In the genomic region with DNA sequence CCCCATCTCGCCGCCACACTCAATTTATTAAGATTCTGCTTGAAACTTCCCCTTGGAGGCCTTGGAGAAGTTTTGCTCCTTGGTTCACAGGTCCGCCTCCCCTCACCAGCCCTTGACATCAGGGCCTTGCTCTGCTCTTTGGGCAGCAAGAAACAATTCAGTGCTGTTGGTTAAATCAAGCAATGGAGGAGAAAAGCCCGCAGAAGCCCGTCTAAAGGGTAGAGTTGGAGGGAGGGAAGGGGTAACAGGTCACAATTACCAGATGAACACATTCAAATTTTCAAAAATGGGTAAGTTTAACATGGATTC, we compare ENCODE assay signal across 8 cellular contexts. TPM values are rescaled to one million over a fixed set of nuclear protein-coding genes. Genes with fewer than 3 reads are reported as not detected.
DNase-seq lines count a peak whose midpoint lies in the region; ATAC-seq and TF ChIP-seq lines count a peak whose summit lies in the region.

No MANE protein-coding gene starts in this region.

- TF ChIP-seq CTCF in Panc1 (IDR thresholded peaks at IDR 0.05) (no peak), chondrocyte (IDR thresholded peaks at IDR 0.05) (no peak), type B pancreatic cell (conservative IDR thresholded peaks at IDR 0.05) (no peak)

- no peaks in the 10 kb centered on the region for H3K9me3 ChIP-seq in Panc1 (ENCODE audit: control insufficient read depth, insufficient read depth, low read depth, low read length)

- intact Hi-C loops in Panc1 (cut with micrococcal nuclease; ENCODE audit: unreplicated experiment) = no loop called here

- H3K36me3 ChIP-seq in Panc1 (ENCODE audit: control insufficient read depth, insufficient read depth, low read length) = no peaks in the 10 kb centered on the region

- peak overlapping the region; percentile 77 for H3K27ac ChIP-seq in Panc1 (ENCODE audit: low read length)

- H3K4me1 Mint-ChIP-seq in chondrocyte (ENCODE audit: low read depth) (peaks cover 25% of the 10 kb centered on the region), memory B cell (peaks cover 55% of the 10 kb centered on the region), type B pancreatic cell (ENCODE audit: unreplicated experiment) (peaks cover 10% of the 10 kb centered on the region)

- peak; percentile 26 for DNase-seq in stimulated activated CD4-positive, alpha-beta T cell treated with anti-CD3 and anti-CD28 coated beads, Interleukin-15, amount 100 ng/mL, for 24 hours
- DNase-seq in stimulated activated CD4-positive, alpha-beta T cell treated with anti-CD3 and anti-CD28 coated beads, Interleukin-1b, Interleukin-23, amount 100 ng/mL, for 48 hours = no peak
- DNase-seq in Panc1 (ENCODE audit: low read depth, low spot score) (no peak), chondrocyte (ENCODE audit: low spot score) (no peak), memory B cell (ENCODE audit: low spot score in 2 of 2) (no peak), type B pancreatic cell (ENCODE audit: extremely low spot score, unreplicated experiment) (no peak), 8988T (no peak), NCI-H446 (lab: John Stamatoyannopoulos, UW) (no peak)

- H3K27ac Mint-ChIP-seq in chondrocyte (ENCODE audit: unreplicated experiment) (peak overlapping the region; percentile 77), memory B cell (peak overlapping the region; percentile 93), type B pancreatic cell (peak overlapping the region; percentile 80)

- CTCF ChIA-PET in Panc1 (lab: Charles Lee) = no interaction called here

- no peaks in the 10 kb centered on the region for H3K9me3 Mint-ChIP-seq in chondrocyte (ENCODE audit: low read depth)
- no peaks in the 10 kb centered on the region for H3K9me3 Mint-ChIP-seq in memory B cell
- H3K9me3 Mint-ChIP-seq in type B pancreatic cell = no peaks in the 10 kb centered on the region

- H3K27me3 ChIP-seq in Panc1 (ENCODE audit: control insufficient read depth, insufficient read depth, low read length) = no peaks in the 10 kb centered on the region

- H3K36me3 Mint-ChIP-seq in chondrocyte (ENCODE audit: low read depth) = peaks cover 14% of the 10 kb centered on the region
- peaks cover 21% of the 10 kb centered on the region for H3K36me3 Mint-ChIP-seq in memory B cell
- H3K36me3 Mint-ChIP-seq in type B pancreatic cell = peaks cover 4% of the 10 kb centered on the region

- POLR2A ChIA-PET in Panc1 (lab: Charles Lee) = no interaction called here

- peaks cover 3% of the 10 kb centered on the region; the same call in 1 of the 2 replicates for H3K4me1 ChIP-seq in Panc1 (ENCODE audit: control insufficient read depth, insufficient read depth, low read length)

- H3K27me3 Mint-ChIP-seq in chondrocyte (ENCODE audit: low read depth) (no peaks in the 10 kb centered on the region), memory B cell (no peaks in the 10 kb centered on the region), type B pancreatic cell (peaks cover 4% of the 10 kb centered on the region)

- peak overlapping the region; percentile 68 to 77 for H3K4me3 ChIP-seq in Panc1 (ENCODE audit: low read depth in 2 of 2, low read length in 2 of 2)

- peak; percentile 33; the same call in 1 of the 2 replicates for ATAC-seq in Panc1
- peak; percentile 3 for ATAC-seq in memory B cell (ENCODE audit: low read depth)

- BruUV-seq in Panc1 (replicated peaks; lab: Mats Ljungman, UMichigan) = no TSS peak

- H3K4me3 Mint-ChIP-seq in chondrocyte (ENCODE audit: unreplicated experiment) (peak overlapping the region; percentile 88), memory B cell (peak overlapping the region; percentile 94), type B pancreatic cell (peak overlapping the region; percentile 86)

- in situ Hi-C loops in Panc1 (cut with HindIII; ENCODE audit: low pct_unique_long_range_greater_than_20kb, low sequenced_read_pairs) = no loop called here

RNA-seq across cellular contexts. Expression of a gene that starts 0.4 kb away (rescaled TPM):
- total RNA-seq in Panc1 (2021; ENCODE audit: unreplicated experiment) (14.5 TPM), chondrocyte (9.0 to 16.5 TPM (median 9.1 TPM) in 3 replicates), type B pancreatic cell (ENCODE audit: low replicate concordance) (11.1 and 23.0 TPM in 2 replicates)
- 8.3 TPM for polyA plus RNA-seq in Panc1 (2012; ENCODE audit: insufficient read length)

RNA-seq across cellular contexts. Expression of a gene that starts 0.5 kb away (rescaled TPM):
- total RNA-seq in Panc1 (2021; ENCODE audit: unreplicated experiment) (32.3 TPM), chondrocyte (13.5 to 16.6 TPM (median 15.0 TPM) in 3 replicates), type B pancreatic cell (ENCODE audit: low replicate concordance) (17.3 and 34.9 TPM in 2 replicates)
- polyA plus RNA-seq in Panc1 (2012; ENCODE audit: insufficient read length) = 8.7 TPM

RNA-seq across cellular contexts. Expression of a gene that starts 13.8 kb away (rescaled TPM):
- total RNA-seq in Panc1 (2021; ENCODE audit: unreplicated experiment) = 0.21 TPM
- not detected for polyA plus RNA-seq in Panc1 (2012; ENCODE audit: insufficient read length)
- total RNA-seq in chondrocyte = 0.10 TPM in 1 of 3 replicates, not detected in the others
- total RNA-seq in type B pancreatic cell (ENCODE audit: low replicate concordance) = 0.26 and 0.29 TPM in 2 replicates

RNA-seq across cellular contexts. Expression of a gene that starts 48.9 kb away (rescaled TPM):
- total RNA-seq in Panc1 (2021; ENCODE audit: unreplicated experiment) (118 TPM), chondrocyte (80.6 to 88.9 TPM (median 85.6 TPM) in 3 replicates), type B pancreatic cell (ENCODE audit: low replicate concordance) (63.9 and 67.7 TPM in 2 replicates)
- polyA plus RNA-seq in Panc1 (2012; ENCODE audit: insufficient read length) = 44.9 TPM
